7 cellular contexts compared by ENCODE assay signal in genomic region chr6:132131777-132132176, GRCh38.
DNase-seq lines count a peak whose midpoint lies in the region; ATAC-seq and TF ChIP-seq lines count a peak whose summit lies in the region.

No MANE protein-coding gene starts in this region.

- peak overlapping the region; percentile 98 for H2BK5ac ChIP-seq in IMR-90 (ENCODE audit: low read depth, low read length, poor library complexity, severe bottlenecking)

- H4K20me1 ChIP-seq in IMR-90 (ENCODE audit: insufficient read depth, low read length) (no peaks in the 10 kb centered on the region), hepatocyte (ENCODE audit: insufficient read depth, poor library complexity, severe bottlenecking) (no peaks in the 10 kb centered on the region)

- no peak overlapping the region for H3K27ac Mint-ChIP-seq in WTC11

- peak overlapping the region; percentile 41 to 92 for H4K8ac ChIP-seq in IMR-90 (ENCODE audit: low read depth in 2 of 2, low read length in 2 of 2)

- TF ChIP-seq RAD21 in IMR-90 (IDR thresholded peaks at IDR 0.05; ENCODE audit: low read length), result no peak; the same call in 1 of the 2 replicates

- peak; percentile 100 for DNase-seq in IMR-90
- DNase-seq in WTC11 (ENCODE audit: low spot score), result no peak
- peak; percentile 86 for DNase-seq in hepatocyte (ENCODE audit: low spot score)
- DNase-seq in thoracic aorta (ENCODE audit: low spot score), result peak; percentile 52
- DNase-seq in effector CD4-positive, alpha-beta T cell, result no peak

- peak overlapping the region; percentile 53; the same call in 1 of the 2 replicates for H3K9ac ChIP-seq in IMR-90 (ENCODE audit: low read depth, low read length)

- H3K9me1 ChIP-seq in IMR-90 (ENCODE audit: insufficient read depth, low read length), result peaks cover 6% of the 10 kb centered on the region

- in situ Hi-C loops in IMR-90 (cut with MboI; ENCODE audit: low sequenced_read_pairs), result loop anchor here (5.0 kb wide), 2 partner anchors 74 to 179 kb away; partner anchors contain the start of gene CCN2

- POLR2A ChIA-PET in IMR-90 (lab: Charles Lee; ENCODE audit: unreplicated experiment), result interaction anchor here (0.5 to 5.0 kb wide), 3 partner anchors 152 to 180 kb away, joined by 3 to 36 read pairs (median 3); partner anchors contain the start of gene CCN2
- POLR2A ChIA-PET in WTC11 (lab: Charles Lee), result interaction anchor here (0.6 to 0.7 kb wide), 2 partner anchors 10 to 180 kb away, joined by 3 to 6 read pairs; partner anchors contain the start of gene CCN2

- H2BK15ac ChIP-seq in IMR-90 (ENCODE audit: low read depth, low read length), result peak overlapping the region; percentile 87; the same call in 2 of the 3 replicates

- dilution Hi-C loops in IMR-90 (cut with HindIII; ENCODE audit: low sequenced_read_pairs, unreplicated experiment), result no loop called here

- TF ChIP-seq POLR2A in IMR-90 (IDR thresholded peaks at IDR 0.05; ENCODE audit: low read depth, low read length), result peak; percentile 60

- H3K4me2 ChIP-seq in IMR-90 (ENCODE audit: low read depth, low read length), result peak overlapping the region; percentile 42; the same call in 1 of the 2 replicates
- no peak overlapping the region for H3K4me2 ChIP-seq in hepatocyte

- TF ChIP-seq CTCF in IMR-90 (conservative IDR thresholded peaks at IDR 0.05; ENCODE audit: low read depth, low read length), result no peak
- TF ChIP-seq CTCF in WTC11 (IDR thresholded peaks at IDR 0.05), result no peak
- TF ChIP-seq CTCF in hepatocyte (IDR thresholded peaks at IDR 0.05; ENCODE audit: poor library complexity), result no peak
- no peak for TF ChIP-seq CTCF in thoracic aorta (IDR thresholded peaks at IDR 0.05)

- peak overlapping the region; percentile 67; the same call in 1 of the 2 replicates for H4K5ac ChIP-seq in IMR-90 (ENCODE audit: low read depth, low read length)

- H2BK20ac ChIP-seq in IMR-90 (ENCODE audit: low read depth, low read length), result peak overlapping the region; percentile 95

- H3K9me3 ChIP-seq in IMR-90 (ENCODE audit: control insufficient read depth, insufficient read depth, low read length), result no peaks in the 10 kb centered on the region
- H3K9me3 ChIP-seq in hepatocyte (ENCODE audit: low read depth), result no peaks in the 10 kb centered on the region
- no peaks in the 10 kb centered on the region for H3K9me3 ChIP-seq in thoracic aorta

- peak overlapping the region; percentile 86 for H4K91ac ChIP-seq in IMR-90 (ENCODE audit: insufficient read depth, low read depth, low read length)

- peak; percentile 80 for ATAC-seq in IMR-90 (ENCODE audit: low read depth)
- ATAC-seq in WTC11, result peak; percentile 48; the same call in 1 of the 2 replicates
- peak; percentile 79 for ATAC-seq in thoracic aorta (ENCODE audit: insufficient number of reproducible peaks, low FRiP score, low read depth)
- ATAC-seq in HG02973 (IDR thresholded peaks at IDR 0.05; ENCODE audit: unreplicated experiment), result no peak
- ATAC-seq in GM19397 (IDR thresholded peaks at IDR 0.05; ENCODE audit: unreplicated experiment), result no peak

- H3K18ac ChIP-seq in IMR-90 (ENCODE audit: low read depth, low read length), result peak overlapping the region; percentile 95

- WGBS in IMR-90 (ENCODE audit: extremely low coverage in 2 of 2, insufficient read length in 1 of 2), 2 experiments, result no CpG with 5 or more reads among the region's 2 CpGs
- 62% methylated on average over 2 of the region's 2 CpGs for WGBS in hepatocyte (ENCODE audit: low lambda C conversion rate, missing lambda C conversion rate)

- intact Hi-C loops in IMR-90 (cut with micrococcal nuclease), result loop anchor here (2.0 to 5.0 kb wide), 2 partner anchors 47 to 66 kb away; no protein-coding TSS in a partner anchor

- peak overlapping the region; percentile 84 for H3K56ac ChIP-seq in IMR-90 (ENCODE audit: extremely low read depth, insufficient read depth, low read length)

- H3K27me3 ChIP-seq in IMR-90 (ENCODE audit: control insufficient read depth, insufficient read depth, low read length) (no peaks in the 10 kb centered on the region), hepatocyte (no peaks in the 10 kb centered on the region), thoracic aorta (replicated peaks; ENCODE audit: insufficient read depth) (no peaks in the 10 kb centered on the region)

- no peak overlapping the region for H3K4me3 Mint-ChIP-seq in WTC11

- H3K79me2 ChIP-seq in hepatocyte, result no peaks in the 10 kb centered on the region

- peak overlapping the region; percentile 85 for H3K14ac ChIP-seq in IMR-90 (replicated peaks; ENCODE audit: low read depth, low read length)

- peaks cover 7% of the 10 kb centered on the region for H3K9me3 Mint-ChIP-seq in WTC11

- H3K79me1 ChIP-seq in IMR-90 (ENCODE audit: low read depth in 1 of 2, low read length in 2 of 2), result no peaks in the 10 kb centered on the region

- peak overlapping the region; percentile 97 for H2BK120ac ChIP-seq in IMR-90 (ENCODE audit: low read depth, low read length)

- H3K36me3 ChIP-seq in IMR-90 (ENCODE audit: control insufficient read depth, insufficient read depth, low read length) (no peaks in the 10 kb centered on the region), hepatocyte (replicated peaks; ENCODE audit: insufficient read depth, low read depth) (no peaks in the 10 kb centered on the region), thoracic aorta (no peaks in the 10 kb centered on the region)

- H3K4me1 ChIP-seq in IMR-90 (ENCODE audit: control insufficient read depth, insufficient read depth, low read length) (peaks cover 26% of the 10 kb centered on the region), hepatocyte (ENCODE audit: insufficient read depth) (peaks cover 17% of the 10 kb centered on the region), thoracic aorta (ENCODE audit: control insufficient read depth in 1 of 2, low read depth in 2 of 2) (peaks cover 18 to 45% of the 10 kb centered on the region in 2 donors)

- H3K27ac ChIP-seq in IMR-90 (ENCODE audit: insufficient read depth, low read length) (peak overlapping the region; percentile 96; the same call in 1 of the 2 replicates), hepatocyte (peak overlapping the region; percentile 86), thoracic aorta (peak overlapping the region; percentile 97 to 99)

- H2AFZ ChIP-seq in IMR-90 (replicated peaks; ENCODE audit: low read length, poor library complexity) (no peak overlapping the region), hepatocyte (no peak overlapping the region)

- peak overlapping the region; percentile 88; the same call in 1 of the 2 replicates for H3K23ac ChIP-seq in IMR-90 (ENCODE audit: low read depth, low read length)

- H3K36me3 Mint-ChIP-seq in WTC11, result peaks cover 3% of the 10 kb centered on the region; the same call in 1 of the 2 replicates

- no TSS peak for BruUV-seq in IMR-90 (replicated peaks; lab: Mats Ljungman, UMichigan)

- peaks cover 38% of the 10 kb centered on the region for H3K4me1 Mint-ChIP-seq in WTC11

- peak overlapping the region; percentile 91 for H2AK5ac ChIP-seq in IMR-90 (ENCODE audit: low read depth, low read length)

- no peaks in the 10 kb centered on the region; the same call in 1 of the 2 replicates for H3K27me3 Mint-ChIP-seq in WTC11 (ENCODE audit: low read depth)

- H3K9me2 ChIP-seq in hepatocyte (replicated peaks; ENCODE audit: insufficient read depth), result no peaks in the 10 kb centered on the region

- H3K4me3 ChIP-seq in IMR-90 (ENCODE audit: insufficient read depth, low read depth, low read length) (no peak overlapping the region), hepatocyte (no peak overlapping the region), thoracic aorta (peak overlapping the region; percentile 47)

- CTCF ChIA-PET in IMR-90 (lab: Yijun Ruan, JAX), result interaction anchor here (0.6 to 0.9 kb wide), 3 partner anchors 71 to 1547 kb away, joined by 3 read pairs; no protein-coding TSS in a partner anchor
- CTCF ChIA-PET in WTC11 (lab: Charles Lee), result interaction anchor here (1.0 to 1.6 kb wide), 2 partner anchors 11 to 181 kb away, joined by 4 to 6 read pairs; partner anchors contain the start of gene CCN2

- peak overlapping the region; percentile 94 for H3K4ac ChIP-seq in IMR-90 (ENCODE audit: low read depth, low read length)

- H2AK9ac ChIP-seq in IMR-90 (replicated peaks; ENCODE audit: low read depth, low read length, poor library complexity), result no peak overlapping the region

TF ChIP-seq in IMR-90, 13 proteins besides CTCF, POLR2A, EP300 and RAD21 (continues in another document):
- TF ChIP-seq CEBPB (IDR thresholded peaks at IDR 0.05; ENCODE audit: low read depth, low read length), result peak; percentile 88
- TF ChIP-seq MAFK (IDR thresholded peaks at IDR 0.05; ENCODE audit: low read depth, low read length), result no peak; the same call in 1 of the 2 replicates
- TF ChIP-seq, protein P1, sequence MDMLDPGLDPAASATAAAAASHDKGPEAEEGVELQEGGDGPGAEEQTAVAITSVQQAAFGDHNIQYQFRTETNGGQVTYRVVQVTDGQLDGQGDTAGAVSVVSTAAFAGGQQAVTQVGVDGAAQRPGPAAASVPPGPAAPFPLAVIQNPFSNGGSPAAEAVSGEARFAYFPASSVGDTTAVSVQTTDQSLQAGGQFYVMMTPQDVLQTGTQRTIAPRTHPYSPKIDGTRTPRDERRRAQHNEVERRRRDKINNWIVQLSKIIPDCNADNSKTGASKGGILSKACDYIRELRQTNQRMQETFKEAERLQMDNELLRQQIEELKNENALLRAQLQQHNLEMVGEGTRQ (IDR thresholded peaks at IDR 0.05; ENCODE audit: low read depth, low read length), result peak; percentile 23; the same call in 1 of the 2 replicates
- TF ChIP-seq RFX5 (IDR thresholded peaks at IDR 0.05; ENCODE audit: low read depth, low read length), result no peak
- TF ChIP-seq SMC3 (IDR thresholded peaks at IDR 0.05; ENCODE audit: low read depth, low read length), result no peak
- TF ChIP-seq CHD1 (IDR thresholded peaks at IDR 0.05; ENCODE audit: low read depth, low read length), result peak; percentile 31; the same call in 1 of the 2 replicates

TF ChIP-seq in WTC11, 78 proteins besides CTCF, POLR2A, EP300 and RAD21 (continues in another document):
- no peak for TF ChIP-seq KAT7 (CRISPR knock-in tag; IDR thresholded peaks at IDR 0.05; ENCODE audit: borderline replicate concordance)
- TF ChIP-seq MLX (CRISPR knock-in tag; IDR thresholded peaks at IDR 0.05), result no peak
- TF ChIP-seq JUN (CRISPR knock-in tag; IDR thresholded peaks at IDR 0.05), result no peak
- TF ChIP-seq ATF1 (CRISPR knock-in tag; IDR thresholded peaks at IDR 0.05), result no peak
- TF ChIP-seq CREB1 (CRISPR knock-in tag; IDR thresholded peaks at IDR 0.05), result no peak
- TF ChIP-seq, protein P2, sequence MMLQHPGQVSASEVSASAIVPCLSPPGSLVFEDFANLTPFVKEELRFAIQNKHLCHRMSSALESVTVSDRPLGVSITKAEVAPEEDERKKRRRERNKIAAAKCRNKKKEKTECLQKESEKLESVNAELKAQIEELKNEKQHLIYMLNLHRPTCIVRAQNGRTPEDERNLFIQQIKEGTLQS (CRISPR knock-in tag; conservative IDR thresholded peaks at IDR 0.05), result no peak

Comparison
In these comparisons a context has a peak if more than half of its experiments do, and no peak if none do; other contexts are left out.
1. ATAC-seq: peak in IMR-90 (single experiment), WTC11 (single experiment) and thoracic aorta (single experiment); none in HG02973 (single experiment) and GM19397 (single experiment).
2. DNase-seq: peak in IMR-90 (single experiment), hepatocyte (single experiment) and thoracic aorta (single experiment); none in WTC11 (single experiment) and effector CD4-positive, alpha-beta T cell (single experiment).
3. Peak in every context shown above with its lines, with median percentiles within 50 percentile points of each other: H3K27ac ChIP-seq.